ENCODE assay signal across 12 cellular contexts in the genomic region with DNA sequence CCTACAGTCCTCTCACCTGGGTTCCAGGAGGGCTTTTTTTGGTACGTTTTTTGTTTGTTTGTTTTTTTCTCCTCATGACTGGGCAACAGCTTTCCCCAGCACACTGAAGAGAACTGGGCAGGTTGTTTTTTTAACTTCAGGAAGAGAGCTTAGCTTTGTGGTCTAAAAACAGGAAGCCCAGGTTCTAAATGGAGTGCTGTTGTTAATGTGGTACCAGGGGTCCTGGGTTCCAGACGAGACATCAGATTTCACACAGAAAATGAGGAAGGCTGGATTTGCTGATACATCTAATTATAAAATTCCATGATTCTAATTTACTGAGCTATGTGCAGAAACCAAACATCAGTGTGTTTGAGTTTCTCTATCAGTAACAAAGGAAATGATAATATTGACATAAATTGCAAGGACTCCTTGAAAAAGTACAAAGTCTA. TPM values are rescaled to one million over a fixed set of nuclear protein-coding genes. Genes with fewer than 3 reads are reported as not detected.
DNase-seq lines count a peak whose midpoint lies in the region; ATAC-seq and TF ChIP-seq lines count a peak whose summit lies in the region.
"Had no signal": no experiment of that assay in that cellular context is flagged by ENCODE, and none has a peak within 500 bp of the region (broad histone marks: within the 10 kb centered on the region; RNA-seq: fewer than 3 reads in every experiment).

No MANE protein-coding gene starts in this region.

- peak overlapping the region in 1 of 2 donors; percentile 20 for H3K4me3 Mint-ChIP-seq in activated T-cell treated with anti-CD3 and anti-CD28 coated beads, Interleukin-2, amount 50 U/mL, for 72 hours
- H3K4me3 Mint-ChIP-seq: T-helper 1 cell treated with Interleukin-12 subunit alpha and Interleukin-12 subunit beta and Interleukin-4 antibody, amounts not matched to agents 30 μg/mL and 1 μg/mL, for 36 hours had no signal

- in situ Hi-C loops in gastrocnemius medialis (cut with MboI; ENCODE audit: low sequenced_read_pairs in 4 of 4) = loop anchor here in 2 of 4 donors (10.0 to 25.0 kb wide), 2 partner anchors 95 to 153 kb away; no protein-coding TSS in a partner anchor

- H3K27ac Mint-ChIP-seq in activated T-cell treated with anti-CD3 and anti-CD28 coated beads, Interleukin-2, amount 50 U/mL, for 72 hours = peak overlapping the region; percentile 71
- H3K27ac Mint-ChIP-seq: T-helper 1 cell treated with Interleukin-12 subunit alpha and Interleukin-12 subunit beta and Interleukin-4 antibody, amounts not matched to agents 30 μg/mL and 1 μg/mL, for 36 hours had no signal

- peaks cover 0 to 6% of the 10 kb centered on the region in 2 donors for H3K36me3 ChIP-seq in gastrocnemius medialis
- no peaks in the 10 kb centered on the region for H3K36me3 ChIP-seq in upper lobe of right lung

- H3K4me3 ChIP-seq in gastrocnemius medialis (no peak overlapping the region), upper lobe of right lung (no peak overlapping the region)

- no peaks in the 10 kb centered on the region for H3K9me3 Mint-ChIP-seq in activated T-cell treated with anti-CD3 and anti-CD28 coated beads, Interleukin-2, amount 50 U/mL, for 72 hours
- H3K9me3 Mint-ChIP-seq: T-helper 1 cell treated with Interleukin-12 subunit alpha and Interleukin-12 subunit beta and Interleukin-4 antibody, amounts not matched to agents 30 μg/mL and 1 μg/mL, for 36 hours had no signal

- ATAC-seq in activated T-cell treated with anti-CD3 and anti-CD28 coated beads, Interleukin-2, amount 50 U/mL, for 72 hours (replicated peaks in 1 of 2) = no peak
- ATAC-seq in gastrocnemius medialis (no peak), HG02610 (IDR thresholded peaks at IDR 0.05; ENCODE audit: unreplicated experiment) (no peak), upper lobe of right lung (no peak)

- no peaks in the 10 kb centered on the region for H3K9me3 ChIP-seq in gastrocnemius medialis
- no peaks in the 10 kb centered on the region for H3K9me3 ChIP-seq in upper lobe of right lung

- H3K27me3 ChIP-seq in gastrocnemius medialis (no peaks in the 10 kb centered on the region), upper lobe of right lung (no peaks in the 10 kb centered on the region)

- TF ChIP-seq CTCF in gastrocnemius medialis (IDR thresholded peaks at IDR 0.05 in 4 of 5, conservative IDR thresholded peaks at IDR 0.05 in 1 of 5) (no peak), upper lobe of right lung (IDR thresholded peaks at IDR 0.05) (no peak)

- H3K36me3 Mint-ChIP-seq in activated T-cell treated with anti-CD3 and anti-CD28 coated beads, Interleukin-2, amount 50 U/mL, for 72 hours (ENCODE audit: insufficient read depth in 2 of 2) = no peaks in the 10 kb centered on the region

- intact Hi-C loops in gastrocnemius medialis (cut with DNase I; ENCODE audit: low total_unique reads) (loop anchor here (10.0 kb wide), 1 partner anchor 245 kb away; no protein-coding TSS in a partner anchor), upper lobe of right lung (cut with DNase I) (no loop called here)

- no peaks in the 10 kb centered on the region for H3K27me3 Mint-ChIP-seq in activated T-cell treated with anti-CD3 and anti-CD28 coated beads, Interleukin-2, amount 50 U/mL, for 72 hours (ENCODE audit: low read depth)

- peaks cover 16% of the 10 kb centered on the region for H3K4me1 Mint-ChIP-seq in activated T-cell treated with anti-CD3 and anti-CD28 coated beads, Interleukin-2, amount 50 U/mL, for 72 hours (ENCODE audit: low read depth)

- TF ChIP-seq POLR2A in gastrocnemius medialis (IDR thresholded peaks at IDR 0.05) = no peak

- peaks cover 41 to 43% of the 10 kb centered on the region in 2 donors for H3K4me1 ChIP-seq in gastrocnemius medialis
- H3K4me1 ChIP-seq in upper lobe of right lung = peaks cover 13% of the 10 kb centered on the region

- no peak for DNase-seq in activated T-cell treated with anti-CD3 and anti-CD28 coated beads, Interleukin-2, amount 50 U/mL, for 72 hours
- DNase-seq in activated T-cell treated with anti-CD3 and anti-CD28 coated beads for 4 hours (no peak), NCI-H69 (lab: John Stamatoyannopoulos, UW) (peak; percentile 5), gastrocnemius medialis (no peak), NCI-H524 (lab: John Stamatoyannopoulos, UW) (no peak), upper lobe of right lung (no peak)
- DNase-seq: activated effector memory CD4-positive, alpha-beta T cell treated with anti-CD3 and anti-CD28 coated beads, Interleukin-2, amount 50 U/mL, for 16 hours; NCI-H345 had no signal

- H3K27ac ChIP-seq in cingulate gyrus (ENCODE audit: low read depth, low read length) = peak overlapping the region; percentile 19
- H3K27ac ChIP-seq in gastrocnemius medialis = peak overlapping the region; percentile 72 to 89 (median 79)
- H3K27ac ChIP-seq in upper lobe of right lung = no peak overlapping the region

RNA-seq across cellular contexts. Expression of a gene that starts 4.2 kb away (rescaled TPM):
- not detected for total RNA-seq in activated T-cell treated with anti-CD3 and anti-CD28 coated beads, Interleukin-2, amount 50 U/mL, for 72 hours
- total RNA-seq in gastrocnemius medialis (100 to 1,000 TPM in 2 of 4 donors, 10 to 100 TPM in 2; 30.6 to 290 (median 87.9) TPM), upper lobe of right lung (0.23 TPM)
- total RNA-seq: HT1080 had no signal

Comparison
In these comparisons a context has a peak if more than half of its experiments do, and no peak if none do; other contexts are left out.
1. RNA of a gene that starts 4.2 kb away (total RNA-seq): 30.6 to 290 TPM in gastrocnemius medialis; 0.23 TPM in upper lobe of right lung (single experiment) and not detected in activated T-cell treated with anti-CD3 and anti-CD28 coated beads, Interleukin-2, amount 50 U/mL, for 72 hours; every median in the first group is over 10 times any median in the second.